8 cellular contexts compared by ENCODE assay signal in the genomic region with DNA sequence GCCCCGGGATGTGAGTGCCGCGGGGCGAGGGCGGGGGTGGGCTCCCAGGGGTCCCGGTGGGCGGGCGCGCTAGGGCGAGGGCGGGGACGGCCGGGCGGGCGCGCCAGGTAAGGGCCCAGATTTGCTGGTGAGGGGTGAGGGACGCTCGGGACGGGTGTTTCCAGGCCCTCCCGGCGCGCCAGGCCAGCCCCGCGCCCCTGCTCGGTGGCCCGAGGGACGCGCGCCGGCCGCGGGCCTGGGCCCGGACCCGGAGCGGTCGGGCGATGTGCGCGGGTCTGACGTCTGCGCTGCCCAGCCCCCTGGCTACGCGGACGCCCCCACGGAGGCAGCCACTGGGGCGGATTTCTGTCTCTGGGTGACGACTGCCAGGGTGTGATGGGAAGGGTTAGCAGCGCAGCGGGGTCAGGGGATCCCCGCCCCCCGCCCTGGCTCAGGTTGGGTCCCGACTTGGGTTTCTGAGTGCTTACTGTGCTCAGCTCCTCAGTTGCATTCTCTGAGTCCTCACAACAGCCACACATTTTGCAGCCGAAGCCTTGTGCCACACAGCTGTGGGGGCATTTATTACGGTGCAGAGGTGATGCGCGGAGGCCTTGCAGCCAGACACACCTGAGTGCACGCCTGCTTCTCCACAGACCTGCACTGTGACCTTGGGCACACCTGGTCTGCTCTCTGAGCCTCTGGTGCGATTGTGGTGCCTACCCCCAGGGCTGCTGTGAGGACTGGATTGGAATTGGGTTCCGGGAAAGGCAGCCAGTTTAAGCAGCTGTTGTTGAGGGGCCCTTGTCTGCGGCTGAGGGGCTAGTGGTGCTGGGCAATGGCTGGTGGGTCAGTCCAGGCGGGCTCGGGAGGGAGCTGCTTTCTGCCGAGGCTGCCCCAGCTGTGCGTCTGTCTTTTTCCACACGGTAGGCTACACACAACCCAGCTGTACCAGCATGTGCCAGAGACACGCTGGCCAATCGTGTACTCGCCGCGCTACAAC. TPM values are rescaled to one million over a fixed set of nuclear protein-coding genes. Genes with fewer than 3 reads are reported as not detected.
A peak's percentile ranks its signal among the peaks of the same experiment; 100 is the strongest.
DNase-seq lines count a peak whose midpoint lies in the region; ATAC-seq, FAIRE-seq and TF ChIP-seq lines count a peak whose summit lies in the region.

No MANE protein-coding gene starts in this region.

- H3K4me3 ChIP-seq in BLaER1 (peak overlapping the region; percentile 76), OCI-LY3 (ENCODE audit: low read length) (peak overlapping the region; percentile 90), keratinocyte (ENCODE audit: control insufficient read depth in 2 of 3, extremely low read depth in 1 of 3, insufficient read depth in 2 of 3, low read depth in 1 of 3, low read length in 3 of 3) (peak overlapping the region; percentile 54 to 70 (median 65))

- H3K27me3 ChIP-seq in BLaER1 = no peaks in the 10 kb centered on the region
- peaks cover 16% of the 10 kb centered on the region for H3K27me3 ChIP-seq in OCI-LY3 (ENCODE audit: low read depth, low read length)
- no peaks in the 10 kb centered on the region for H3K27me3 ChIP-seq in keratinocyte (ENCODE audit: control insufficient read depth, extremely low read depth, insufficient read depth, low read length)

- peaks cover 69% of the 10 kb centered on the region for H3K4me1 Mint-ChIP-seq in brain

- H3K27ac ChIP-seq in BLaER1 = peak overlapping the region; percentile 66
- H3K27ac ChIP-seq in OCI-LY3 (ENCODE audit: low read length) = no peak overlapping the region
- H3K27ac ChIP-seq in keratinocyte (ENCODE audit: control insufficient read depth, insufficient read depth, low read length) = no peak overlapping the region

- peaks cover 3% of the 10 kb centered on the region for H3K27me3 Mint-ChIP-seq in brain

- H3K27ac Mint-ChIP-seq in brain = peak overlapping the region; percentile 39 to 89 (median 82)

- TF ChIP-seq CTCF in OCI-LY3 (IDR thresholded peaks at IDR 0.05; ENCODE audit: low read depth, low read length) (no peak), brain (conservative IDR thresholded peaks at IDR 0.05) (no peak), keratinocyte (optimal IDR thresholded peaks at IDR 0.05 in 1 of 3, IDR thresholded peaks at IDR 0.05 in 1 of 3, conservative IDR thresholded peaks at IDR 0.05 in 1 of 3; ENCODE audit: extremely low read depth in 1 of 3, insufficient read depth in 2 of 3, low read length in 3 of 3) (no peak)

- dilution Hi-C loops in keratinocyte (cut with MboI; ENCODE audit: extremely low pct_ligation_motif_present, low sequenced_read_pairs) = no loop called here

- DNase-seq in keratinocyte (ENCODE audit: low read depth, low spot score) = no peak
- peak; percentile 8 for DNase-seq in stimulated activated CD4-positive, alpha-beta T cell treated with anti-CD3 and anti-CD28 coated beads, Interleukin-2, amount 100 ng/mL, for 4 hours (ENCODE audit: low read depth)

- no peaks in the 10 kb centered on the region for H3K9me1 ChIP-seq in keratinocyte (ENCODE audit: control insufficient read depth, extremely low read depth, insufficient read depth, low read length)

- peaks cover 0 to 3% (median 0%) of the 10 kb centered on the region in 5 experiments for H3K9me3 Mint-ChIP-seq in brain

- peaks cover 6% of the 10 kb centered on the region for H3K36me3 Mint-ChIP-seq in brain

- ATAC-seq in GM21529 (IDR thresholded peaks at IDR 0.05; ENCODE audit: unreplicated experiment) (peak; percentile 26), HG03196 (IDR thresholded peaks at IDR 0.05; ENCODE audit: unreplicated experiment) (no peak), GM18867 (IDR thresholded peaks at IDR 0.05; ENCODE audit: unreplicated experiment) (no peak)

- no peaks in the 10 kb centered on the region for H3K79me2 ChIP-seq in OCI-LY3 (ENCODE audit: low read length)
- no peaks in the 10 kb centered on the region for H3K79me2 ChIP-seq in keratinocyte (ENCODE audit: control insufficient read depth, insufficient read depth, low read length)

- H4K20me1 ChIP-seq in BLaER1 = no peaks in the 10 kb centered on the region
- H4K20me1 ChIP-seq in OCI-LY3 (ENCODE audit: insufficient read depth, low read length) = no peaks in the 10 kb centered on the region
- no peaks in the 10 kb centered on the region for H4K20me1 ChIP-seq in keratinocyte (ENCODE audit: control insufficient read depth, extremely low read depth, insufficient read depth, low read length)

- H2AFZ ChIP-seq in OCI-LY3 (ENCODE audit: low read depth, low read length) (0 out of 2 replicates have a peak overlapping the region, but pooled peaks have one; percentile 3), keratinocyte (ENCODE audit: control insufficient read depth, low read length) (peak overlapping the region; percentile 52)

- peak overlapping the region; percentile 73 for H3K9ac ChIP-seq in BLaER1
- peak overlapping the region; percentile 46 for H3K9ac ChIP-seq in OCI-LY3 (ENCODE audit: low read length)
- peak overlapping the region; percentile 70 for H3K9ac ChIP-seq in keratinocyte (ENCODE audit: control insufficient read depth, extremely low read depth, insufficient read depth, low read length)

- no peak for FAIRE-seq in keratinocyte (lab: Jason Lieb, UNC)

- no peaks in the 10 kb centered on the region for H3K36me3 ChIP-seq in BLaER1
- no peaks in the 10 kb centered on the region for H3K36me3 ChIP-seq in OCI-LY3 (replicated peaks; ENCODE audit: low read depth, low read length)
- no peaks in the 10 kb centered on the region for H3K36me3 ChIP-seq in keratinocyte (ENCODE audit: control insufficient read depth in 2 of 2, extremely low read depth in 1 of 2, insufficient read depth in 2 of 2, low read length in 2 of 2)

- H3K4me1 ChIP-seq in BLaER1 (peaks cover 64% of the 10 kb centered on the region), OCI-LY3 (ENCODE audit: low read length) (no peaks in the 10 kb centered on the region), keratinocyte (ENCODE audit: control insufficient read depth, extremely low read depth, insufficient read depth, low read length) (peaks cover 26% of the 10 kb centered on the region)

- H3K4me3 Mint-ChIP-seq in brain = peak overlapping the region; percentile 85 to 91 (median 87)

- H3K9me3 ChIP-seq in BLaER1 = no peaks in the 10 kb centered on the region
- no peaks in the 10 kb centered on the region for H3K9me3 ChIP-seq in OCI-LY3 (ENCODE audit: insufficient read depth, low read length)
- no peaks in the 10 kb centered on the region for H3K9me3 ChIP-seq in keratinocyte (ENCODE audit: control insufficient read depth, low read depth, low read length)

- H3K4me2 ChIP-seq in BLaER1 (peak overlapping the region; percentile 97), OCI-LY3 (ENCODE audit: low read length) (peak overlapping the region; percentile 80), keratinocyte (ENCODE audit: control insufficient read depth, extremely low read depth, insufficient read depth, low read depth, low read length) (peak overlapping the region; percentile 90)

RNA-seq across cellular contexts. Expression of a gene that starts 0.5 kb away (rescaled TPM):
- 54.1 TPM for polyA plus RNA-seq in brain (ENCODE audit: insufficient read depth, low read depth, low replicate concordance)
- 9.8 to 16.6 TPM (median 12.6 TPM) in 3 replicates for polyA plus RNA-seq in keratinocyte
- polyA plus RNA-seq in keratinocyte (2011; ENCODE audit: low read depth) = 2.7 TPM
- 9.8 and 17.3 TPM in 2 replicates for polyA plus RNA-seq in keratinocyte (2011; cell fraction: cytosol; rRNA removed)
- polyA plus RNA-seq in keratinocyte (2011; cell fraction: nucleus; rRNA removed) = 12.8 and 15.6 TPM in 2 replicates
- polyA plus RNA-seq in keratinocyte (2012; ENCODE audit: low replicate concordance) = 13.6 and 18.2 TPM in 2 replicates
- polyA minus RNA-seq in keratinocyte = 6.7 to 18.3 TPM (median 9.3 TPM) in 3 replicates
- 18.4 TPM for polyA minus RNA-seq in keratinocyte (2011; cell fraction: cytosol; rRNA and poly(A)+ RNA removed)
- polyA minus RNA-seq in keratinocyte (2011; cell fraction: nucleus; rRNA and poly(A)+ RNA removed) = 6.1 and 8.8 TPM in 2 replicates
